ENCODE assay signal across 15 cellular contexts in genomic region chr11:130872961-130873360, GRCh38. TPM values are rescaled to one million over a fixed set of nuclear protein-coding genes. Genes with fewer than 3 reads are reported as not detected.
A peak's percentile ranks its signal among the peaks of the same experiment; 100 is the strongest.
DNase-seq lines count a peak whose midpoint lies in the region; ATAC-seq and TF ChIP-seq lines count a peak whose summit lies in the region.
"Had no signal": no experiment of that assay in that cellular context is flagged by ENCODE, and none has a peak within 500 bp of the region (broad histone marks: within the 10 kb centered on the region; RNA-seq: fewer than 3 reads in every experiment).

No MANE protein-coding gene starts in this region.

- no peaks in the 10 kb centered on the region for H3K4me1 Mint-ChIP-seq in CD8-positive, alpha-beta T cell (ENCODE audit: low read depth)
- H3K4me1 Mint-ChIP-seq: CD14-positive monocyte had no signal

- ATAC-seq in CD8-positive, alpha-beta T cell, result no peak

- H2AFZ ChIP-seq in hepatocyte, result no peak overlapping the region
- H2AFZ ChIP-seq: neural progenitor cell had no signal

- intact Hi-C loops in CD8-positive, alpha-beta T cell (cut with DNase I, micrococcal nuclease), result no loop called here
- intact Hi-C loops in posterior cingulate gyrus (cut with DNase I), result no loop called here

- no peaks in the 10 kb centered on the region for H3K4me1 ChIP-seq in CD8-positive, alpha-beta T cell (ENCODE audit: insufficient read depth, low read length)
- H3K4me1 ChIP-seq in adipocyte (ENCODE audit: control insufficient read depth, insufficient read depth, low read length) (peaks cover 27% of the 10 kb centered on the region), hepatocyte (ENCODE audit: insufficient read depth) (peaks cover under 1% of the 10 kb centered on the region)

- no peaks in the 10 kb centered on the region for H3K79me2 ChIP-seq in hepatocyte

- no peaks in the 10 kb centered on the region for H3K27me3 Mint-ChIP-seq in CD8-positive, alpha-beta T cell (ENCODE audit: low read depth)

- H3K4me3 Mint-ChIP-seq in CD8-positive, alpha-beta T cell, result no peak overlapping the region
- H3K4me3 Mint-ChIP-seq: CD14-positive monocyte; neural progenitor cell; T-helper 2 cell treated with Interferon-gamma antibody and Interleukin-4, amounts not matched to agents 5 μg/mL and 100 μg/mL, for 36 hours had no signal

- H4K20me1 ChIP-seq in hepatocyte (ENCODE audit: insufficient read depth, poor library complexity, severe bottlenecking), result no peaks in the 10 kb centered on the region

- WGBS in hepatocyte (ENCODE audit: low lambda C conversion rate, missing lambda C conversion rate), result 80% methylated on average over 6 of the region's 6 CpGs

- no peak overlapping the region for H3K4me2 ChIP-seq in hepatocyte
- H3K4me2 ChIP-seq: neural progenitor cell had no signal

- no peak for DNase-seq in CD8-positive, alpha-beta T cell
- peak; percentile 69 for DNase-seq in adipocyte (ENCODE audit: low read depth)
- peak; percentile 26 for DNase-seq in fibroblast of the aortic adventitia (ENCODE audit: low read depth)
- DNase-seq in skeletal muscle cell (ENCODE audit: low read depth), result peak; percentile 57
- DNase-seq in posterior cingulate gyrus, result no peak
- no peak for DNase-seq in hepatocyte (ENCODE audit: low spot score)
- no peak for DNase-seq in NCI-H510A treated with DMSO at 0.1 percent for 48 hours (lab: John Stamatoyannopoulos, UW)
- no peak for DNase-seq in SKM-1 treated with dmso at 0.1 percent for 144 hours (lab: John Stamatoyannopoulos, UW; ENCODE audit: unreplicated experiment)
- DNase-seq: activated CD8-positive, alpha-beta memory T cell treated with anti-CD3 and anti-CD28 coated beads, Interleukin-2, amount 50 U/mL, for 4 hours; NCI-H1436 treated with DMSO at 0.1 percent for 48 hours; stimulated activated CD4-positive, alpha-beta T cell treated with anti-CD3 and anti-CD28 coated beads, Interleukin-2, amount 100 ng/mL, for 48 hours; trophoblast cell had no signal

- no peaks in the 10 kb centered on the region for H3K9me3 Mint-ChIP-seq in CD8-positive, alpha-beta T cell
- H3K9me3 Mint-ChIP-seq: CD14-positive monocyte; neural progenitor cell; T-helper 2 cell treated with Interferon-gamma antibody and Interleukin-4, amounts not matched to agents 5 μg/mL and 100 μg/mL, for 36 hours had no signal

- H3K27me3 ChIP-seq in CD8-positive, alpha-beta T cell (ENCODE audit: insufficient read depth, low read length), result no peaks in the 10 kb centered on the region
- H3K27me3 ChIP-seq in adipocyte (replicated peaks; ENCODE audit: control insufficient read depth, insufficient read depth, low read length), result no peaks in the 10 kb centered on the region
- no peaks in the 10 kb centered on the region for H3K27me3 ChIP-seq in hepatocyte
- H3K27me3 ChIP-seq: neural progenitor cell had no signal

- no peaks in the 10 kb centered on the region for H3K9me3 ChIP-seq in CD8-positive, alpha-beta T cell (ENCODE audit: low read length)
- H3K9me3 ChIP-seq in adipocyte (ENCODE audit: control insufficient read depth, low read length) (no peaks in the 10 kb centered on the region), hepatocyte (ENCODE audit: low read depth) (no peaks in the 10 kb centered on the region)

- no peaks in the 10 kb centered on the region for H3K9me2 ChIP-seq in hepatocyte (replicated peaks; ENCODE audit: insufficient read depth)

- no peak overlapping the region for H3K27ac ChIP-seq in CD8-positive, alpha-beta T cell (ENCODE audit: low read depth, low read length)
- no peak overlapping the region for H3K27ac ChIP-seq in hepatocyte
- H3K27ac ChIP-seq: neural progenitor cell had no signal

- CTCF ChIA-PET in CD8-positive, alpha-beta T cell (lab: Charles Lee), result interaction anchor here (0.9 to 11.9 kb wide), 2 partner anchors 12 to 22 kb away, joined by 3 to 83 read pairs; no protein-coding TSS in a partner anchor

- POLR2A ChIA-PET in CD8-positive, alpha-beta T cell (lab: Charles Lee), result no interaction called here

- peaks cover 88% of the 10 kb centered on the region for H3K36me3 Mint-ChIP-seq in CD8-positive, alpha-beta T cell

- no peak for TF ChIP-seq CTCF in CD8-positive, alpha-beta T cell (IDR thresholded peaks at IDR 0.05)
- no peak for TF ChIP-seq CTCF in fibroblast of the aortic adventitia (IDR thresholded peaks at IDR 0.05; ENCODE audit: insufficient read depth, low read length)
- no peak for TF ChIP-seq CTCF in hepatocyte (IDR thresholded peaks at IDR 0.05; ENCODE audit: poor library complexity)

- H3K4me3 ChIP-seq in CD8-positive, alpha-beta T cell (ENCODE audit: low read depth, low read length), result no peak overlapping the region
- H3K4me3 ChIP-seq in adipocyte (ENCODE audit: low read length) (peak overlapping the region; percentile 17), fibroblast of the aortic adventitia (ENCODE audit: low read depth, low read length) (no peak overlapping the region), skeletal muscle cell (ENCODE audit: low read depth, low read length) (no peak overlapping the region), hepatocyte (no peak overlapping the region)
- H3K4me3 ChIP-seq: neural progenitor cell had no signal

- H3K27ac Mint-ChIP-seq in CD8-positive, alpha-beta T cell, result peak overlapping the region; percentile 56
- H3K27ac Mint-ChIP-seq: CD14-positive monocyte; neural progenitor cell; T-helper 2 cell treated with Interferon-gamma antibody and Interleukin-4, amounts not matched to agents 5 μg/mL and 100 μg/mL, for 36 hours had no signal

- peaks cover 24% of the 10 kb centered on the region for H3K36me3 ChIP-seq in CD8-positive, alpha-beta T cell (ENCODE audit: insufficient read depth, low read length)
- H3K36me3 ChIP-seq in adipocyte (ENCODE audit: control insufficient read depth, insufficient read depth, low read length, severe bottlenecking) (peaks cover 70% of the 10 kb centered on the region), hepatocyte (replicated peaks; ENCODE audit: insufficient read depth, low read depth) (no peaks in the 10 kb centered on the region)
- H3K36me3 ChIP-seq: neural progenitor cell had no signal

- H3K9ac ChIP-seq in adipocyte (ENCODE audit: low read length), result peak overlapping the region; percentile 70
- H3K9ac ChIP-seq: neural progenitor cell had no signal

RNA-seq across cellular contexts. Expression of gene SNX19, which starts 43.3 kb away (rescaled TPM):
- 10 to 100 TPM; 31.7 to 36.7 TPM for total RNA-seq in CD8-positive, alpha-beta T cell
- total RNA-seq in fibroblast of the aortic adventitia (ENCODE audit: low replicate concordance) (122 and 133 TPM in 2 replicates), hepatocyte (63.9 and 64.3 TPM in 2 replicates)
- 32.1 and 40.6 TPM in 2 replicates for polyA plus RNA-seq in hepatocyte

Comparison
In these comparisons a context has a peak if more than half of its experiments do, and no peak if none do; other contexts are left out.
1. DNase-seq: peak in adipocyte (single experiment), fibroblast of the aortic adventitia (single experiment) and skeletal muscle cell (single experiment); none in CD8-positive, alpha-beta T cell (0 of 7), posterior cingulate gyrus (0 of 10), hepatocyte (single experiment), NCI-H510A treated with DMSO at 0.1 percent for 48 hours (single experiment) and SKM-1 treated with dmso at 0.1 percent for 144 hours (single experiment).